25 cellular contexts compared by ENCODE assay signal in the genomic region with DNA sequence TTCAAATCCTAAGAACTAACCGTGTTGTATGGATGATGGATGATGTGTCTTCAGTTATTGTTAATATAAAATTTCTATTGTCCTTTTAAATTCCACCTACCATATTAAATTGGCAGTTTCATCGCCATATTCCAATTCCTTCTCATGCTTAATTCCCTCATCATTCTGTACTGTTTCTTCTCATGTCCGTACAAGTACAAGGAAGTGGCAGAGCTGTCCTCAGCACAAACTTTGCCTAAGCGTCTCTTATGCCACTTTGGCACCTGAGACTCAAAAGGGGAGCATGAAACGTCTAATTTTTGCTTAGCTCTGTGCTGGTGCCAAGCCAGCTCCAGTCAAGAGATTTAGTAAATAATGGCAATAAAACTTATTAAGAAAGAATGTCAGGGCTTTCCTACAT.
"Had no signal": no experiment of that assay in that cellular context is flagged by ENCODE, and none has a peak within 500 bp of the region (broad histone marks: within the 10 kb centered on the region; RNA-seq: fewer than 3 reads in every experiment).

No MANE protein-coding gene starts in this region.

- H3K4me3 ChIP-seq: breast epithelium, MG63, Peyer's patch had no signal

- H3K36me3 ChIP-seq: breast epithelium, MG63, Peyer's patch had no signal

- H3K27ac ChIP-seq: breast epithelium, Peyer's patch had no signal

- H3K4me1 ChIP-seq: breast epithelium, Peyer's patch had no signal

- DNase-seq: activated B cell treated with CpG ODN at 0.5 μM for 24 hours; activated CD4-positive, alpha-beta T cell treated with anti-CD3 and anti-CD28 coated beads for 1 hour; activated CD4-positive, alpha-beta T cell treated with anti-CD3 and anti-CD28 coated beads, Interleukin-2, amount 10 ng/mL, durations not matched to agents 24 days and 14 days; activated CD4-positive, alpha-beta T cell treated with anti-CD3 and anti-CD28 coated beads, Interleukin-2, amount 50 U/mL, for 48 hours; activated CD8-positive, alpha-beta memory T cell treated with anti-CD3 and anti-CD28 coated beads, Interleukin-2, amount 10 ng/mL, durations not matched to agents 7 days and 5 days; activated effector memory CD4-positive, alpha-beta T cell treated with Interleukin-2 at 50 U/mL for 16 hours; activated naive CD4-positive, alpha-beta T cell; activated T-cell treated with anti-CD3 and anti-CD28 coated beads, Interleukin-2, amount 50 U/mL, for 24 hours; aorta; central memory CD4-positive, alpha-beta T cell; MG63; NCI-H1105; NCI-H1436 treated with DMSO at 0.1 percent for 48 hours; NCI-H187; NCI-H2081; NCI-H446; NCI-H524 treated with DMSO at 0.1 percent for 48 hours; NCI-H82; NK-92 treated with Interleukin-12 subunit alpha and Interleukin-12 subunit beta, amount 100 ng/mL, for 24 hours; OCI-M1; Peyer's patch; SHP77 treated with DMSO at 0.1 percent for 48 hours; T-helper 17 cell; T-helper 9 cell had no signal

- H3K27me3 ChIP-seq: breast epithelium, MG63, Peyer's patch had no signal

- H3K9me3 ChIP-seq: breast epithelium, MG63, Peyer's patch had no signal
